Comparison of ENCODE assay signal across 1 cellular context in genomic region chr7:82810558-82811259, GRCh38.
TF ChIP-seq lines count a peak whose summit lies in the region.

No MANE protein-coding gene starts in this region.

TF ChIP-seq in H1, 55 proteins besides CTCF, POLR2A, EP300 and RAD21 (continued from another document):
- peak; percentile 42 for TF ChIP-seq CHD7 (IDR thresholded peaks at IDR 0.05; ENCODE audit: insufficient replicate concordance, low read length)
- no peak for TF ChIP-seq BCL11A (IDR thresholded peaks at IDR 0.05; ENCODE audit: low read depth in 2 of 2, low read length in 2 of 2)
- no peak for TF ChIP-seq EZH2 (IDR thresholded peaks at IDR 0.05; ENCODE audit: low read depth, low read length, severe bottlenecking)
- TF ChIP-seq RXRA (IDR thresholded peaks at IDR 0.05; ENCODE audit: insufficient read depth, low read depth, low read length) = no peak
